ENCODE assay signal across 23 cellular contexts in genomic region chr16:88390265-88390664, GRCh38.
"Had no signal": no experiment of that assay in that cellular context is flagged by ENCODE, and none has a peak within 500 bp of the region (broad histone marks: within the 10 kb centered on the region; RNA-seq: fewer than 3 reads in every experiment).

No MANE protein-coding gene starts in this region.

- H3K4me2 ChIP-seq: hepatocyte, neural progenitor cell had no signal

- H3K36me3 ChIP-seq: esophagus muscularis mucosa, gastroesophageal sphincter, heart left ventricle, neural progenitor cell, ovary, right lobe of liver, suprapubic skin, transverse colon, upper lobe of right lung, vagina had no signal

- DNase-seq: dermis blood vessel endothelial cell; effector memory CD4-positive, alpha-beta T cell; foreskin keratinocyte; kidney glomerular epithelial cell; mesenchymal stem cell; mucosa of descending colon; naive thymus-derived CD4-positive, alpha-beta T cell; ovary; psoas muscle; right lobe of liver; stimulated activated CD4-positive, alpha-beta T cell treated with anti-CD3 and anti-CD28 coated beads, Interleukin-4, amount 100 ng/mL, for 4 hours; stimulated activated naive CD8-positive, alpha-beta T cell treated with anti-CD3 and anti-CD28 coated beads, Interleukin-15, Interleukin-2, amounts not matched to agents 100 U/mL and 50 U/mL, for 24 hours; upper lobe of right lung had no signal

- H3K9ac ChIP-seq: neural progenitor cell had no signal

- H3K4me1 ChIP-seq: foreskin keratinocyte, neural progenitor cell, right lobe of liver had no signal

- H3K27me3 ChIP-seq: hepatocyte, ovary, right lobe of liver, vagina had no signal

- H2AFZ ChIP-seq: hepatocyte, neural progenitor cell had no signal

- H3K4me3 ChIP-seq: coronary artery, esophagus muscularis mucosa, gastroesophageal sphincter, heart left ventricle, hepatocyte, mucosa of descending colon, neural progenitor cell, ovary, psoas muscle, right lobe of liver, suprapubic skin, transverse colon, upper lobe of right lung, vagina had no signal

- H3K27ac ChIP-seq: esophagus muscularis mucosa, foreskin keratinocyte, gastroesophageal sphincter, hepatocyte, neural progenitor cell, ovary, right lobe of liver, suprapubic skin, transverse colon, upper lobe of right lung, vagina had no signal

- ATAC-seq: foreskin keratinocyte; mucosa of descending colon; naive thymus-derived CD4-positive, alpha-beta T cell; right lobe of liver; stimulated activated memory B cell treated with anti-CD40 and anti-IgM and Interleukin-4, amounts not matched to agents 10 μg/mL and 1 μg/mL and 100 μg/mL, for 72 hours; stimulated activated naive CD8-positive, alpha-beta T cell treated with anti-CD3 and anti-CD28 coated beads, Interleukin-15, Interleukin-2, amounts not matched to agents 100 U/mL and 50 U/mL, for 24 hours; upper lobe of right lung had no signal

- H3K9me3 ChIP-seq: esophagus muscularis mucosa, gastroesophageal sphincter, heart left ventricle, mucosa of descending colon, ovary, psoas muscle, right lobe of liver, suprapubic skin, transverse colon, upper lobe of right lung, vagina had no signal
